8 cellular contexts compared by ENCODE assay signal in the genomic region with DNA sequence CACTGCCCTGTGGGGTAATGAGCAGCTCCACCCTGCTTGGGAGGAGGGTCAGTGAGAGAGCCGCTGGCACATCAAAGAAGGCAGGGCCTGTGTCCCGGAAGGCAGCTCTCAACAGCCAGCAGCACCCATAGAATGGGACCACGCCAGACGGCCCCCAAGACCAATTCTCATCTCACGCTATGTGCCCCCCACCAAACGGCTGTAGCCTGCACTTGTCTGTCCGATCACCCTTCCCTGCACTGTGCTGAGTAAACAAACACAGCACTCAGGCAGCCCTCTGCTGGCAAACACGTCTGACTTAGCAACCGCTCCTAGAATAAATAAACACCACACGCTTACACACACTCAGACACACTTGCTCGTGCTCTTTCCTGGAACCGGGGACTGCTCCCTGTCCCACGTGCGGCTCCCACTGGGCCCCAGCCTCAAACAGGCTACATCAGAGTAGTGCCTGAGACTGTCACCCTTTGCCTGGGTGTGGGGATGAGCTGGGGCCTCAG. TPM values are rescaled to one million over a fixed set of nuclear protein-coding genes. Genes with fewer than 3 reads are reported as not detected.
DNase-seq lines count a peak whose midpoint lies in the region; ATAC-seq and TF ChIP-seq lines count a peak whose summit lies in the region.

No MANE protein-coding gene starts in this region.

- H3K4me1 ChIP-seq in CD4-positive, CD25-positive, alpha-beta regulatory T cell (ENCODE audit: control insufficient read depth, insufficient read depth, low read length, poor library complexity, severe bottlenecking): no peaks in the 10 kb centered on the region
- peaks cover 20% of the 10 kb centered on the region for H3K4me1 ChIP-seq in upper lobe of right lung

- peaks cover 0 to 2% (median 0%) of the 10 kb centered on the region in 7 donors for H3K9me3 Mint-ChIP-seq in CD4-positive, CD25-positive, alpha-beta regulatory T cell

- no peak for TF ChIP-seq POLR2A in lower leg skin (IDR thresholded peaks at IDR 0.05)

- peak overlapping the region in 1 of 4 donors; percentile 44 for H3K4me3 Mint-ChIP-seq in CD4-positive, CD25-positive, alpha-beta regulatory T cell

- DNase-seq in CD4-positive, CD25-positive, alpha-beta regulatory T cell: peak in 1 of 3 donors; percentile 2
- DNase-seq in NCI-H187 treated with DMSO at 0.1 percent for 48 hours (lab: John Stamatoyannopoulos, UW) (peak; percentile 72), brain pericyte (ENCODE audit: low read depth, low spot score) (peak; percentile 21), lower leg skin (ENCODE audit: low spot score in 2 of 2) (peak; percentile 62 to 92), upper lobe of right lung (peak; percentile 84), T1000 (lab: John Stamatoyannopoulos, UW) (no peak)
- no peak for DNase-seq in stimulated activated naive CD4-positive, alpha-beta T cell treated with Interleukin-2 at 50 U/mL for 16 hours (lab: John Stamatoyannopoulos, UW)
- DNase-seq in activated T-cell treated with anti-CD3 and anti-CD28 coated beads, Interleukin-2, amount 50 U/mL, for 1 hour: no peak

- H3K36me3 Mint-ChIP-seq in CD4-positive, CD25-positive, alpha-beta regulatory T cell: no peaks in the 10 kb centered on the region

- no peaks in the 10 kb centered on the region for H3K9me3 ChIP-seq in CD4-positive, CD25-positive, alpha-beta regulatory T cell (ENCODE audit: control insufficient read depth in 2 of 2, low read length in 2 of 2)
- H3K9me3 ChIP-seq in upper lobe of right lung: no peaks in the 10 kb centered on the region

- H3K4me1 Mint-ChIP-seq in CD4-positive, CD25-positive, alpha-beta regulatory T cell: peaks cover 0 to 13% (median 1%) of the 10 kb centered on the region in 4 donors

- ATAC-seq in CD4-positive, CD25-positive, alpha-beta regulatory T cell (ENCODE audit: low read depth in 2 of 2): peak; percentile 16 to 46
- ATAC-seq in upper lobe of right lung: peak; percentile 84

- intact Hi-C loops in lower leg skin (cut with DNase I; ENCODE audit: low total_unique reads): no loop called here
- intact Hi-C loops in upper lobe of right lung (cut with DNase I): no loop called here

- H3K27ac Mint-ChIP-seq in CD4-positive, CD25-positive, alpha-beta regulatory T cell: peak overlapping the region in 1 of 3 donors; percentile 68

- H3K27me3 Mint-ChIP-seq in CD4-positive, CD25-positive, alpha-beta regulatory T cell: peaks cover 5% of the 10 kb centered on the region

- no peaks in the 10 kb centered on the region for H3K27me3 ChIP-seq in CD4-positive, CD25-positive, alpha-beta regulatory T cell (ENCODE audit: control insufficient read depth, insufficient read depth, low read length)
- H3K27me3 ChIP-seq in upper lobe of right lung: no peaks in the 10 kb centered on the region

- H3K36me3 ChIP-seq in CD4-positive, CD25-positive, alpha-beta regulatory T cell (ENCODE audit: control insufficient read depth, insufficient read depth, low read length): no peaks in the 10 kb centered on the region
- no peaks in the 10 kb centered on the region for H3K36me3 ChIP-seq in upper lobe of right lung

- TF ChIP-seq CTCF in lower leg skin (IDR thresholded peaks at IDR 0.05): peak in 1 of 3 donors; percentile 42
- peak; percentile 13 for TF ChIP-seq CTCF in upper lobe of right lung (IDR thresholded peaks at IDR 0.05)

- no peak overlapping the region for H3K4me3 ChIP-seq in CD4-positive, CD25-positive, alpha-beta regulatory T cell (ENCODE audit: low read depth, low read length)
- H3K4me3 ChIP-seq in lower leg skin (ENCODE audit: low read depth, poor library complexity, severe bottlenecking) (no peak overlapping the region), upper lobe of right lung (no peak overlapping the region)

- WGBS in lower leg skin, 2 donors: 24 to 29% methylated on average over 12 to 14 of the region's 14 CpGs

- H3K27ac ChIP-seq in CD4-positive, CD25-positive, alpha-beta regulatory T cell (ENCODE audit: insufficient read depth, low read length, poor library complexity, severe bottlenecking): no peak overlapping the region
- H3K27ac ChIP-seq in upper lobe of right lung: peak overlapping the region; percentile 75

RNA-seq across cellular contexts. Expression of gene CDON, which starts 53.2 kb away (rescaled TPM):
- 2.1 TPM for total RNA-seq in CD4-positive, CD25-positive, alpha-beta regulatory T cell
- 1 to 10 TPM in 1 of 4 donors, under 1 TPM in 2, not detected in 1; 0.10 to 1.2 (median 0.55) TPM for polyA plus RNA-seq in CD4-positive, CD25-positive, alpha-beta regulatory T cell
- total RNA-seq in lower leg skin (10 to 100 TPM; 12.3 to 21.0 (median 18.0) TPM), upper lobe of right lung (13.3 TPM)

Comparison
In these comparisons a context has a peak if more than half of its experiments do, and no peak if none do; other contexts are left out.
1. DNase-seq: peak in NCI-H187 treated with DMSO at 0.1 percent for 48 hours (single experiment), brain pericyte (single experiment), lower leg skin (2 of 2) and upper lobe of right lung (single experiment); none in T1000 (single experiment), stimulated activated naive CD4-positive, alpha-beta T cell treated with Interleukin-2 at 50 U/mL for 16 hours (single experiment) and activated T-cell treated with anti-CD3 and anti-CD28 coated beads, Interleukin-2, amount 50 U/mL, for 1 hour (single experiment).